26 cellular contexts compared by ENCODE assay signal in the genomic region with DNA sequence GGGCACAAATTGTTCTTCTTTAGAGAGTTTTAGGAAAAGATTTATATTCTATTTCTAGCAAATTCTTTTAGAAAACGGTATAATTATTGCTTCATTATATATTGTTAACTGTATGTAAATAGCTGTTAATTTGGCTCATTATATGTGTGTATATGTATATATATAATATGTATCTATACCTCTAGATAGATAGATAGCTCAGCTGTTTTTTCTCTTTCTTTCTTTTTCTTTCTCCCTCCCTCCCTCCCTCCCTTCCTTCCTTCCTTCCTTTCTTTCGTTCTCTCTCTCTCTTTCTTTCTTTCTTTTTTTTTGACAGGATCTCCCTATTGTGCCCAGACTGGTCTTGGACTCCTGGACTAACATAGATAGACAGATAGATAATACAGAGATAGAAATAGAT.
"Had no signal": no experiment of that assay in that cellular context is flagged by ENCODE, and none has a peak within 500 bp of the region (broad histone marks: within the 10 kb centered on the region; RNA-seq: fewer than 3 reads in every experiment).

No MANE protein-coding gene starts in this region.

- H3K4me3 ChIP-seq: stomach, suprapubic skin, testis, thoracic aorta, thyroid gland, tibial artery, tibial nerve, transverse colon, upper lobe of left lung, upper lobe of right lung, uterus, vagina had no signal

- DNase-seq: stimulated activated CD4-positive, alpha-beta T cell treated with anti-CD3 and anti-CD28 coated beads, Interleukin-2, amount 100 ng/mL, for 48 hours; stimulated activated CD4-positive, alpha-beta T cell treated with anti-CD3 and anti-CD28 coated beads, Interleukin-4, amount 100 ng/mL, for 1 hour; stimulated activated CD4-positive, alpha-beta T cell treated with anti-CD3 and anti-CD28 coated beads, Interleukin-4, amount 100 ng/mL, for 24 hours; stimulated activated CD4-positive, alpha-beta T cell treated with anti-CD3 and anti-CD28 coated beads, Interleukin-4, amount 100 ng/mL, for 4 hours; stimulated activated CD8-positive, alpha-beta memory T cell treated with anti-CD3 and anti-CD28 coated beads, Interleukin-4, amount 100 ng/mL, for 48 hours; stimulated activated naive B cell treated with anti-CD40 and anti-IgM and Interleukin-4, amounts not matched to agents 10 μg/mL and 1 μg/mL and 100 μg/mL, for 72 hours; stimulated activated naive CD4-positive, alpha-beta T cell treated with Interleukin-2 at 50 U/mL for 16 hours; stimulated activated naive CD8-positive, alpha-beta T cell treated with anti-CD3 and anti-CD28 coated beads, Interleukin-15, amount 100 ng/mL, for 72 hours; stimulated activated naive CD8-positive, alpha-beta T cell treated with anti-CD3 and anti-CD28 coated beads, Interleukin-15, Interleukin-2, amounts not matched to agents 100 U/mL and 50 U/mL, for 24 hours; stomach; substantia nigra; testis; thyroid gland; tibial artery; transverse colon; trophoblast cell; upper lobe of left lung; upper lobe of right lung; uterus had no signal

- H3K4me1 ChIP-seq: stomach, suprapubic skin, testis, thyroid gland, tibial artery, tibial nerve, transverse colon, upper lobe of left lung, upper lobe of right lung, uterus, vagina had no signal

- ATAC-seq: stimulated activated effector memory CD8-positive, alpha-beta T cell treated with anti-CD3 and anti-CD28 coated beads, Interleukin-12 subunit alpha, Interleukin-12 subunit beta, amount 100 ng/mL, for 72 hours; stimulated activated memory B cell treated with anti-CD40 and anti-IgM and Interleukin-4, amounts not matched to agents 10 μg/mL and 1 μg/mL and 100 μg/mL, for 72 hours; stimulated activated naive B cell treated with anti-CD40 and anti-IgM and Interleukin-4, amounts not matched to agents 10 μg/mL and 1 μg/mL and 100 μg/mL, for 72 hours; stimulated activated naive CD8-positive, alpha-beta T cell treated with anti-CD3 and anti-CD28 coated beads, Interleukin-15, amount 100 ng/mL, for 72 hours; stimulated activated naive CD8-positive, alpha-beta T cell treated with anti-CD3 and anti-CD28 coated beads, Interleukin-15, Interleukin-2, amounts not matched to agents 100 U/mL and 50 U/mL, for 24 hours; upper lobe of right lung had no signal

- H3K27me3 ChIP-seq: stomach, suprapubic skin, testis, thyroid gland, tibial artery, tibial nerve, transverse colon, upper lobe of left lung, upper lobe of right lung, uterus, vagina had no signal

- H3K9me3 ChIP-seq: stomach, suprapubic skin, testis, thoracic aorta, thyroid gland, tibial artery, tibial nerve, transverse colon, upper lobe of left lung, upper lobe of right lung, uterus, vagina had no signal

- FAIRE-seq: urothelium cell line had no signal

- H3K36me3 ChIP-seq: stomach, suprapubic skin, thoracic aorta, thyroid gland, tibial artery, tibial nerve, transverse colon, upper lobe of left lung, upper lobe of right lung, uterus, vagina had no signal

- H3K27ac ChIP-seq: stomach, suprapubic skin, testis, thoracic aorta, thyroid gland, tibial artery, tibial nerve, transverse colon, upper lobe of left lung, upper lobe of right lung, uterus, vagina had no signal
